In the genomic region with DNA sequence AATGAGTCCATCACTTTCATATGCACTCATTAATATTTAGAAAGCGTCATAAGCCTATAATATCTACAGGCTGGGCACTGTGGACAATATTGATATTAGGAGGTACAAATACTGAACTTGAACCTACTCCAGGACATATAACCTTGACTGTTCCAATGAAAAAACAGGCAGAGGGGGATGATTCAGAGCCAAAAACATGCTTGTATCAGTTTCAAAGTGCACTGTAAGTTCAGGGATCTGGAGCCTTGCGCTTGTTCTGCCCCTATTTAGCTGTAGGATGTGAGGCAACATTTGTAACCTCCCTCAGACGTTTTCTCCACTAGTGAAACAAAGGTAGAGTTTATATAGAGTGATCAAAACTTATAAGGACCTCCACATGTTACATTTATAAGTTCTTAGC, we compare ENCODE assay signal across 11 cellular contexts.
"Had no signal": no experiment of that assay in that cellular context is flagged by ENCODE, and none has a peak within 500 bp of the region (broad histone marks: within the 10 kb centered on the region; RNA-seq: fewer than 3 reads in every experiment).

No MANE protein-coding gene starts in this region.

- H3K36me3 ChIP-seq: HAP-1 had no signal

- FAIRE-seq: H1, H54 had no signal

- H3K9me3 ChIP-seq: HAP-1 had no signal

- H3K4me1 ChIP-seq: HAP-1 had no signal

- H3K27ac ChIP-seq: GM23248 had no signal

- DNase-seq: GM23248, GOT3, H7, H9, HCEC 1CT, HFFc6 had no signal

- H3K4me3 ChIP-seq: GM23248, GM23338, HAP-1 had no signal

- ATAC-seq: GM23338, HCT116 had no signal
